Comparison of ENCODE assay signal across 8 cellular contexts in genomic region chr2:226790436-226790835, GRCh38. TPM values are rescaled to one million over a fixed set of nuclear protein-coding genes. Genes with fewer than 3 reads are reported as not detected.
A peak's percentile ranks its signal among the peaks of the same experiment; 100 is the strongest.
DNase-seq lines count a peak whose midpoint lies in the region; ATAC-seq, FAIRE-seq and TF ChIP-seq lines count a peak whose summit lies in the region.

No MANE protein-coding gene starts in this region.

- no peaks in the 10 kb centered on the region for H3K27me3 ChIP-seq in HepG2 (ENCODE audit: control insufficient read depth in 1 of 2, insufficient read depth in 2 of 2, low read length in 2 of 2)
- no peaks in the 10 kb centered on the region for H3K27me3 ChIP-seq in subcutaneous abdominal adipose tissue (ENCODE audit: control insufficient read depth in 5 of 5, insufficient read depth in 4 of 5, low read length in 5 of 5)

- H4K20me1 ChIP-seq in HepG2 (ENCODE audit: insufficient read depth, low read length) = no peaks in the 10 kb centered on the region

- DNase-seq in T-helper 2 cell treated with Interferon-gamma antibody and Interleukin-4, amounts not matched to agents 5 μg/mL and 100 μg/mL, for 36 hours (ENCODE audit: low spot score) = no peak
- DNase-seq in T-helper 2 cell = no peak
- no peak for DNase-seq in activated naive CD8-positive, alpha-beta T cell treated with anti-CD3 and anti-CD28 coated beads, Interleukin-2, amount 50 U/mL, for 24 hours
- no peak for DNase-seq in HepG2 (ENCODE audit: low spot score)
- DNase-seq in GM03348 (ENCODE audit: low spot score) = no peak

- no TSS peak for BruUV-seq in HepG2 (replicated peaks; lab: Mats Ljungman, UMichigan)

- H3K4me3 Mint-ChIP-seq in T-helper 2 cell treated with Interferon-gamma antibody and Interleukin-4, amounts not matched to agents 5 μg/mL and 100 μg/mL, for 36 hours = no peak overlapping the region
- H3K4me3 Mint-ChIP-seq in activated naive CD8-positive, alpha-beta T cell treated with anti-CD3 and anti-CD28 coated beads, Interleukin-2, amount 50 U/mL, for 24 hours = peak overlapping the region; percentile 81

- H2AFZ ChIP-seq in HepG2 (ENCODE audit: low read length) = no peak overlapping the region

- H3K4me3 ChIP-seq in HepG2 (replicated peaks in 1 of 3; ENCODE audit: insufficient read depth in 1 of 3, low read depth in 2 of 3, low read length in 3 of 3) = no peak overlapping the region
- H3K4me3 ChIP-seq in subcutaneous abdominal adipose tissue (ENCODE audit: low read depth in 1 of 5, low read length in 5 of 5) = peak overlapping the region in 3 of 5 donors; percentile 66 to 79 (median 70)

- no peak overlapping the region for H3K9ac ChIP-seq in HepG2 (ENCODE audit: insufficient read depth, low read depth, low read length)
- H3K9ac ChIP-seq in subcutaneous abdominal adipose tissue (ENCODE audit: low read length in 5 of 5) = peak overlapping the region in 2 of 5 donors; percentile 71 to 94

- peak overlapping the region; percentile 94 for H3K27ac Mint-ChIP-seq in T-helper 2 cell treated with Interferon-gamma antibody and Interleukin-4, amounts not matched to agents 5 μg/mL and 100 μg/mL, for 36 hours
- peak overlapping the region; percentile 94 for H3K27ac Mint-ChIP-seq in activated naive CD8-positive, alpha-beta T cell treated with anti-CD3 and anti-CD28 coated beads, Interleukin-2, amount 50 U/mL, for 24 hours

- in situ Hi-C loops in HepG2 (cut with HindIII; ENCODE audit: extremely low pct_ligation_motif_present, low pct_unique_long_range_greater_than_20kb) = loop anchor here (10.0 kb wide), 3 partner anchors 56 to 576 kb away; no protein-coding TSS in a partner anchor

- no peak for FAIRE-seq in HepG2 (lab: Jason Lieb, UNC)

- CTCF ChIA-PET in HepG2 (lab: Yijun Ruan, JAX; ENCODE audit: low intra/inter-chr PET ratio, low total read pairs) = no interaction called here

- H3K27me3 Mint-ChIP-seq in T-helper 2 cell treated with Interferon-gamma antibody and Interleukin-4, amounts not matched to agents 5 μg/mL and 100 μg/mL, for 36 hours (ENCODE audit: low read depth) = peaks cover 8% of the 10 kb centered on the region
- no peaks in the 10 kb centered on the region for H3K27me3 Mint-ChIP-seq in activated naive CD8-positive, alpha-beta T cell treated with anti-CD3 and anti-CD28 coated beads, Interleukin-2, amount 50 U/mL, for 24 hours

- no peaks in the 10 kb centered on the region for H3K9me3 Mint-ChIP-seq in T-helper 2 cell treated with Interferon-gamma antibody and Interleukin-4, amounts not matched to agents 5 μg/mL and 100 μg/mL, for 36 hours
- H3K9me3 Mint-ChIP-seq in activated naive CD8-positive, alpha-beta T cell treated with anti-CD3 and anti-CD28 coated beads, Interleukin-2, amount 50 U/mL, for 24 hours = no peaks in the 10 kb centered on the region

- H3K4me1 Mint-ChIP-seq in T-helper 2 cell treated with Interferon-gamma antibody and Interleukin-4, amounts not matched to agents 5 μg/mL and 100 μg/mL, for 36 hours (ENCODE audit: low read depth) = peaks cover 31% of the 10 kb centered on the region
- H3K4me1 Mint-ChIP-seq in activated naive CD8-positive, alpha-beta T cell treated with anti-CD3 and anti-CD28 coated beads, Interleukin-2, amount 50 U/mL, for 24 hours = peaks cover 66% of the 10 kb centered on the region

- H3K4me1 ChIP-seq in HepG2 (ENCODE audit: insufficient read depth, low read length) (peaks cover 62% of the 10 kb centered on the region), subcutaneous abdominal adipose tissue (ENCODE audit: control insufficient read depth in 5 of 5, insufficient read depth in 5 of 5, low read length in 5 of 5) (peaks cover under 1 to 58% (median 45%) of the 10 kb centered on the region in 5 donors)

- TF ChIP-seq RAD21 in HepG2 (CRISPR knock-in tag; IDR thresholded peaks at IDR 0.05) = no peak

- intact Hi-C loops in HepG2 (cut with micrococcal nuclease; ENCODE audit: unreplicated experiment) = no loop called here

- TF ChIP-seq EP300 in HepG2 (IDR thresholded peaks at IDR 0.05; ENCODE audit: low read depth in 2 of 2, low read length in 2 of 2) (no peak), HepG2 (CRISPR knock-in tag; IDR thresholded peaks at IDR 0.05; ENCODE audit: borderline replicate concordance) (no peak)

- 98% methylated on average over 2 of the region's 2 CpGs for WGBS in HepG2 (ENCODE audit: low lambda C conversion rate)

- no peak for TF ChIP-seq POLR2A in HepG2 (IDR thresholded peaks at IDR 0.05; ENCODE audit: insufficient read depth in 1 of 2, low read depth in 2 of 2, low read length in 2 of 2)

- ATAC-seq in activated naive CD8-positive, alpha-beta T cell treated with anti-CD3 and anti-CD28 coated beads, Interleukin-2, amount 50 U/mL, for 24 hours = no peak
- ATAC-seq in HepG2 = no peak
- no peak for ATAC-seq in GM21737 (IDR thresholded peaks at IDR 0.05; ENCODE audit: unreplicated experiment)
- no peak for ATAC-seq in HG02870 (IDR thresholded peaks at IDR 0.05; ENCODE audit: unreplicated experiment)

- H3K9me3 ChIP-seq in HepG2 (ENCODE audit: low read length) (no peaks in the 10 kb centered on the region), subcutaneous abdominal adipose tissue (ENCODE audit: control insufficient read depth in 5 of 5, low read length in 5 of 5) (no peaks in the 10 kb centered on the region)

- H3K36me3 ChIP-seq in HepG2 (replicated peaks in 1 of 2; ENCODE audit: control insufficient read depth in 1 of 2, insufficient read depth in 2 of 2, low read length in 2 of 2) = peaks cover 0 to 6% of the 10 kb centered on the region in 2 experiments; a peak in 2 of 5 replicates
- peaks cover 0 to under 1% (median 0%) of the 10 kb centered on the region in 5 donors for H3K36me3 ChIP-seq in subcutaneous abdominal adipose tissue (ENCODE audit: control insufficient read depth in 5 of 5, insufficient read depth in 5 of 5, low read length in 5 of 5)

- TF ChIP-seq CTCF in HepG2 (CRISPR knock-in tag; IDR thresholded peaks at IDR 0.05) = no peak

- H3K79me2 ChIP-seq in HepG2 (ENCODE audit: insufficient read depth, low read length) = peaks cover 53% of the 10 kb centered on the region

- POLR2A ChIA-PET in HepG2 (lab: Yijun Ruan, JAX) = interaction anchor here (0.8 to 3.0 kb wide), 4 partner anchors 10 to 57 kb away, joined by 3 to 17 read pairs (median 4); partner anchors contain the start of gene IRS1

- H3K4me2 ChIP-seq in HepG2 (ENCODE audit: low read depth, low read length) = no peak overlapping the region

- no peak overlapping the region for H3K27ac ChIP-seq in HepG2 (ENCODE audit: extremely low read length, insufficient read depth, low read length)
- H3K27ac ChIP-seq in subcutaneous abdominal adipose tissue (ENCODE audit: low read depth, low read length) = peak overlapping the region; percentile 86

- H3K36me3 Mint-ChIP-seq in T-helper 2 cell treated with Interferon-gamma antibody and Interleukin-4, amounts not matched to agents 5 μg/mL and 100 μg/mL, for 36 hours (ENCODE audit: low read depth) = peaks cover 6% of the 10 kb centered on the region
- peaks cover 5% of the 10 kb centered on the region for H3K36me3 Mint-ChIP-seq in activated naive CD8-positive, alpha-beta T cell treated with anti-CD3 and anti-CD28 coated beads, Interleukin-2, amount 50 U/mL, for 24 hours (ENCODE audit: low read depth)

RNA-seq across cellular contexts. Expression of gene IRS1, which starts 9.2 kb away (rescaled TPM):
- total RNA-seq in HepG2 (2016; rRNA removed; fragmentation: Illumina TruSeq; extraction: Trizol) = 7.9 and 8.7 TPM in 2 replicates
- 0.51 and 0.53 TPM in 2 replicates for total RNA-seq in HepG2 (2016; cell fraction: cytosol; rRNA removed; fragmentation: Illumina TruSeq; extraction: Trizol; ENCODE audit: low read depth)
- 7.1 and 8.1 TPM in 2 replicates for total RNA-seq in HepG2 (2016; cell fraction: insoluble cytoplasmic fraction; rRNA removed; fragmentation: Illumina TruSeq; extraction: Trizol)
- total RNA-seq in HepG2 (2016; cell fraction: membrane; rRNA removed; fragmentation: Illumina TruSeq; extraction: Trizol) = 2.7 and 3.0 TPM in 2 replicates
- total RNA-seq in HepG2 (2016; cell fraction: nucleus; rRNA removed; fragmentation: Illumina TruSeq; extraction: Trizol) = 10.7 and 14.1 TPM in 2 replicates
- polyA plus RNA-seq in HepG2 (2011; rRNA removed) = 9.0 and 12.8 TPM in 2 replicates
- polyA plus RNA-seq in HepG2 (2011; cell fraction: cytosol; rRNA removed) = 7.1 and 7.9 TPM in 2 replicates
- 15.3 and 15.6 TPM in 2 replicates for polyA plus RNA-seq in HepG2 (2011; cell fraction: nucleus; rRNA removed)
- polyA plus RNA-seq in HepG2 (2012) = 14.3 and 15.3 TPM in 2 replicates
- polyA plus RNA-seq in HepG2 (2016; cell fraction: cytosol; fragmentation: Illumina TruSeq; extraction: Trizol; ENCODE audit: low read depth) = 0.25 and 0.50 TPM in 2 replicates
- 6.8 and 8.7 TPM in 2 replicates for polyA plus RNA-seq in HepG2 (2016; cell fraction: insoluble cytoplasmic fraction; fragmentation: Illumina TruSeq; extraction: Trizol; ENCODE audit: low read depth)
- 1.1 and 1.4 TPM in 2 replicates for polyA plus RNA-seq in HepG2 (2016; cell fraction: membrane; fragmentation: Illumina TruSeq; extraction: Trizol; ENCODE audit: low read depth)
- 11.6 and 13.6 TPM in 2 replicates for polyA plus RNA-seq in HepG2 (2016; cell fraction: nucleus; fragmentation: Illumina TruSeq; extraction: Trizol; ENCODE audit: insufficient read depth, low read depth)
- 0.68 and 28.1 TPM in 2 replicates for polyA minus RNA-seq in HepG2 (2011; rRNA and poly(A)+ RNA removed; ENCODE audit: low replicate concordance)
- 11.2 and 13.5 TPM in 2 replicates for polyA minus RNA-seq in HepG2 (2011; cell fraction: cytosol; rRNA and poly(A)+ RNA removed)
- 26.8 and 36.8 TPM in 2 replicates for polyA minus RNA-seq in HepG2 (2011; cell fraction: nucleus; rRNA and poly(A)+ RNA removed)

RNA-seq across cellular contexts. Expression of gene RHBDD1, which starts 45.4 kb away (rescaled TPM):
- total RNA-seq in HepG2 (2016; rRNA removed; fragmentation: Illumina TruSeq; extraction: Trizol) = 8.2 and 8.8 TPM in 2 replicates
- total RNA-seq in HepG2 (2016; cell fraction: cytosol; rRNA removed; fragmentation: Illumina TruSeq; extraction: Trizol; ENCODE audit: low read depth) = 25.4 and 28.6 TPM in 2 replicates
- total RNA-seq in HepG2 (2016; cell fraction: insoluble cytoplasmic fraction; rRNA removed; fragmentation: Illumina TruSeq; extraction: Trizol) = 8.3 and 8.9 TPM in 2 replicates
- 14.2 and 17.1 TPM in 2 replicates for total RNA-seq in HepG2 (2016; cell fraction: membrane; rRNA removed; fragmentation: Illumina TruSeq; extraction: Trizol)
- 18.0 and 18.2 TPM in 2 replicates for total RNA-seq in HepG2 (2016; cell fraction: nucleus; rRNA removed; fragmentation: Illumina TruSeq; extraction: Trizol)
- 8.7 and 9.5 TPM in 2 replicates for polyA plus RNA-seq in HepG2 (2011; rRNA removed)
- polyA plus RNA-seq in HepG2 (2011; cell fraction: cytosol; rRNA removed) = 4.1 and 6.4 TPM in 2 replicates
- 5.5 and 7.6 TPM in 2 replicates for polyA plus RNA-seq in HepG2 (2011; cell fraction: nucleus; rRNA removed)
- polyA plus RNA-seq in HepG2 (2012) = 6.4 and 10.1 TPM in 2 replicates
- polyA plus RNA-seq in HepG2 (2016; cell fraction: cytosol; fragmentation: Illumina TruSeq; extraction: Trizol; ENCODE audit: low read depth) = 0.42 and 1.1 TPM in 2 replicates
- 4.6 and 4.8 TPM in 2 replicates for polyA plus RNA-seq in HepG2 (2016; cell fraction: insoluble cytoplasmic fraction; fragmentation: Illumina TruSeq; extraction: Trizol; ENCODE audit: low read depth)
- polyA plus RNA-seq in HepG2 (2016; cell fraction: membrane; fragmentation: Illumina TruSeq; extraction: Trizol; ENCODE audit: low read depth) = 2.7 and 3.3 TPM in 2 replicates
- 3.7 and 5.6 TPM in 2 replicates for polyA plus RNA-seq in HepG2 (2016; cell fraction: nucleus; fragmentation: Illumina TruSeq; extraction: Trizol; ENCODE audit: insufficient read depth, low read depth)
- 8.3 and 22.5 TPM in 2 replicates for polyA minus RNA-seq in HepG2 (2011; rRNA and poly(A)+ RNA removed; ENCODE audit: low replicate concordance)
- polyA minus RNA-seq in HepG2 (2011; cell fraction: cytosol; rRNA and poly(A)+ RNA removed) = 19.6 and 21.3 TPM in 2 replicates
- 44.3 and 54.3 TPM in 2 replicates for polyA minus RNA-seq in HepG2 (2011; cell fraction: nucleus; rRNA and poly(A)+ RNA removed)

Comparison
In these comparisons a context has a peak if more than half of its experiments do, and no peak if none do; other contexts are left out.
1. H3K4me3 ChIP-seq: peak in subcutaneous abdominal adipose tissue (3 of 5); none in HepG2 (0 of 3).